ENCODE assay signal across 14 cellular contexts in the genomic region with DNA sequence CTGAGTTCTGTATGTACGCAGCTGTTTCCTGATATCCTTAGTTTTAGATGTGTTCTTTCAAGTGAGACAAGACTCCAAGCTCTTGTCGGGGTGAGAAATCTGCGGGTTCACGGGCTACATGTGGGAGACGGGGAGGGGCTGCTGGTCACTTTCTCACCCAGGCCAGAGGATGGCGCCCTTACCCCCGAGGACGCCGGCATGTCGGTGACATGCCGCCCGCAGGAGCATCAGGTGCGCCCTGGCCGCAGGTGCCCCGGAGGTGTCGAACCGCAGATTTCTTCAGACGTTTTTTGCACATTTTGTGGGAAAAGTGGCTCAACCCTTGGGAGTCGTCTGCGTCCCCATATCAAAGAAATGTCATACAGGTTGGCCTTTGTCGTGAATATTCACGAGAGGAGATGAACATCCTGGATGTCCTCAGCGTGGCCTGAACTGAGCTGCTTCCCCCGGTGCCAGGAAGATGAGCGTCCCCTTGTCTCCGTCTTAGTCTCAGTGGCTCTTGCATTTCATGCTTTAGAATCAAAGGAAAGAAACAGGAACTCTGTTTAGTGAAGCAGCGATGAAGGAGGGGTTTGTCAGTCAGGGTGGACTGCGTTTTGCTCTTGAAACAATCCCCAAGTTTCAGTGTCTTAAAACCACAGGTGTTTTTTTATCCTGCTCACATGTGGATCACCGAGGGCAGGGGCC.
A peak's percentile ranks its signal among the peaks of the same experiment; 100 is the strongest.
DNase-seq lines count a peak whose midpoint lies in the region; ATAC-seq and TF ChIP-seq lines count a peak whose summit lies in the region.
"Had no signal": no experiment of that assay in that cellular context is flagged by ENCODE, and none has a peak within 500 bp of the region (broad histone marks: within the 10 kb centered on the region; RNA-seq: fewer than 3 reads in every experiment).

No MANE protein-coding gene starts in this region.

- no peak for TF ChIP-seq POLR2A in stomach (IDR thresholded peaks at IDR 0.05)

- H3K36me3 ChIP-seq in left ventricle myocardium inferior: peaks cover 7% of the 10 kb centered on the region
- H3K36me3 ChIP-seq in right atrium auricular region: peaks cover 15% of the 10 kb centered on the region
- no peaks in the 10 kb centered on the region for H3K36me3 ChIP-seq in Panc1 (ENCODE audit: control insufficient read depth, insufficient read depth, low read length)
- H3K36me3 ChIP-seq in stomach: peaks cover 0 to 71% (median 56%) of the 10 kb centered on the region in 4 donors
- H3K36me3 ChIP-seq: pancreas had no signal

- H3K4me3 ChIP-seq in left ventricle myocardium inferior: no peak overlapping the region
- H3K4me3 ChIP-seq in right atrium auricular region: no peak overlapping the region
- H3K4me3 ChIP-seq in Panc1 (ENCODE audit: low read depth in 2 of 2, low read length in 2 of 2): no peak overlapping the region
- no peak overlapping the region for H3K4me3 ChIP-seq in fibroblast of villous mesenchyme (ENCODE audit: low read depth, low read length)
- H3K4me3 ChIP-seq in stomach: no peak overlapping the region
- H3K4me3 ChIP-seq: pancreas, upper lobe of right lung had no signal

- H3K27ac ChIP-seq in left ventricle myocardium inferior (replicated peaks) (peak overlapping the region; percentile 16), right atrium auricular region (no peak overlapping the region), Panc1 (ENCODE audit: low read length) (no peak overlapping the region), stomach (no peak overlapping the region)
- H3K27ac ChIP-seq: pancreas, upper lobe of right lung had no signal

- TF ChIP-seq CTCF in left ventricle myocardium inferior (IDR thresholded peaks at IDR 0.05; ENCODE audit: borderline replicate concordance): no peak
- TF ChIP-seq CTCF in right atrium auricular region (IDR thresholded peaks at IDR 0.05): no peak
- peak; percentile 29; the same call in 1 of the 2 replicates for TF ChIP-seq CTCF in Panc1 (IDR thresholded peaks at IDR 0.05)
- peak; percentile 28 for TF ChIP-seq CTCF in fibroblast of villous mesenchyme (IDR thresholded peaks at IDR 0.05; ENCODE audit: insufficient read depth, low read depth, low read length)
- TF ChIP-seq CTCF in stomach (IDR thresholded peaks at IDR 0.05): no peak
- TF ChIP-seq CTCF in GM13977 (IDR thresholded peaks at IDR 0.05; ENCODE audit: extremely low read depth, insufficient read depth, missing control alignments): no peak

- intact Hi-C loops in left ventricle myocardium inferior (cut with micrococcal nuclease): loop anchor here (5.0 kb wide), 1 partner anchor 133 kb away; no protein-coding TSS in a partner anchor
- intact Hi-C loops in Panc1 (cut with micrococcal nuclease; ENCODE audit: unreplicated experiment): no loop called here
- intact Hi-C loops in stomach (cut with DNase I; ENCODE audit: low total_unique reads): no loop called here

- CTCF ChIA-PET in Panc1 (lab: Charles Lee): no interaction called here

- in situ Hi-C loops in Panc1 (cut with HindIII; ENCODE audit: low pct_unique_long_range_greater_than_20kb, low sequenced_read_pairs) (no loop called here), GM13977 (cut with MboI; ENCODE audit: low pct_unique_long_range_greater_than_20kb, low sequenced_read_pairs, unreplicated experiment) (no loop called here)

- H3K9me3 ChIP-seq in left ventricle myocardium inferior (replicated peaks): no peaks in the 10 kb centered on the region
- no peaks in the 10 kb centered on the region for H3K9me3 ChIP-seq in right atrium auricular region
- H3K9me3 ChIP-seq in Panc1 (ENCODE audit: control insufficient read depth, insufficient read depth, low read depth, low read length): no peaks in the 10 kb centered on the region
- no peaks in the 10 kb centered on the region for H3K9me3 ChIP-seq in stomach
- H3K9me3 ChIP-seq: pancreas, upper lobe of right lung had no signal

- no TSS peak for BruUV-seq in Panc1 (replicated peaks; lab: Mats Ljungman, UMichigan)

- POLR2A ChIA-PET in Panc1 (lab: Charles Lee): no interaction called here

- DNase-seq in left ventricle myocardium inferior (no peak), right atrium auricular region (ENCODE audit: low spot score) (no peak), Panc1 (ENCODE audit: low read depth, low spot score) (no peak), fibroblast of villous mesenchyme (ENCODE audit: low read depth) (no peak), stomach (no peak), SW 1271 (lab: John Stamatoyannopoulos, UW) (no peak), T-helper 9 cell (no peak), GM13977 (ENCODE audit: low spot score) (no peak)
- DNase-seq: activated CD8-positive, alpha-beta memory T cell treated with anti-CD3 and anti-CD28 coated beads, Interleukin-2, amount 50 U/mL, for 4 hours; AML-193; NCI-H187; SIG-M5 had no signal

- H3K4me1 ChIP-seq in left ventricle myocardium inferior (peaks cover 29% of the 10 kb centered on the region), right atrium auricular region (peaks cover 0 to 8% of the 10 kb centered on the region in 2 donors), Panc1 (ENCODE audit: control insufficient read depth, insufficient read depth, low read length) (no peaks in the 10 kb centered on the region), stomach (peaks cover 0 to 14% (median 9%) of the 10 kb centered on the region in 4 donors)
- H3K4me1 ChIP-seq: upper lobe of right lung had no signal

- H3K27me3 ChIP-seq in left ventricle myocardium inferior (ENCODE audit: low read depth) (no peaks in the 10 kb centered on the region), right atrium auricular region (no peaks in the 10 kb centered on the region), Panc1 (ENCODE audit: control insufficient read depth, insufficient read depth, low read length) (no peaks in the 10 kb centered on the region), stomach (no peaks in the 10 kb centered on the region)
- H3K27me3 ChIP-seq: pancreas, upper lobe of right lung had no signal

- no peak for ATAC-seq in Panc1

- no peak for TF ChIP-seq EP300 in stomach (IDR thresholded peaks at IDR 0.05)

- WGBS in stomach, 5 donors: 90 to 96% (median 93%) methylated on average over 29 of the region's 29 CpGs

Comparison
In these comparisons a context has a peak if more than half of its experiments do, and no peak if none do; other contexts are left out.
1. CTCF ChIP-seq: peak in Panc1 (single experiment) and fibroblast of villous mesenchyme (single experiment); none in left ventricle myocardium inferior (single experiment), right atrium auricular region (0 of 2), stomach (0 of 7) and GM13977 (single experiment).